ENCODE assay signal across 17 cellular contexts in genomic region chr11:41003339-41003992, GRCh38.
A peak's percentile ranks its signal among the peaks of the same experiment; 100 is the strongest.
DNase-seq lines count a peak whose midpoint lies in the region; ATAC-seq and TF ChIP-seq lines count a peak whose summit lies in the region.
"Had no signal": no experiment of that assay in that cellular context is flagged by ENCODE, and none has a peak within 500 bp of the region (broad histone marks: within the 10 kb centered on the region; RNA-seq: fewer than 3 reads in every experiment).

No MANE protein-coding gene starts in this region.

- H3K27ac ChIP-seq in PC-3 (ENCODE audit: low read length) = no peak overlapping the region
- no peak overlapping the region for H3K27ac ChIP-seq in CD8-positive, alpha-beta memory T cell (ENCODE audit: low read depth, low read length)
- H3K27ac ChIP-seq: BLaER1 treated with 17β-estradiol and CSF1 and Interleukin-3, amounts not matched to agents 10 nM and 100 nM; HL-60; RWPE1 had no signal

- H2AFZ ChIP-seq in PC-3 (ENCODE audit: low read length) = no peak overlapping the region

- no peak overlapping the region for H3K9ac ChIP-seq in PC-3 (ENCODE audit: low read length)
- H3K9ac ChIP-seq: BLaER1 treated with 17β-estradiol and CSF1 and Interleukin-3, amounts not matched to agents 10 nM and 100 nM had no signal

- in situ Hi-C loops in astrocyte of the spinal cord (cut with HindIII; ENCODE audit: low sequenced_read_pairs) = no loop called here

- no peaks in the 10 kb centered on the region for H3K36me3 ChIP-seq in PC-3 (ENCODE audit: low read depth, low read length)
- no peaks in the 10 kb centered on the region for H3K36me3 ChIP-seq in CD8-positive, alpha-beta memory T cell (ENCODE audit: insufficient read depth, low read length)
- H3K36me3 ChIP-seq: BLaER1 treated with 17β-estradiol and CSF1 and Interleukin-3, amounts not matched to agents 10 nM and 100 nM had no signal

- BruUV-seq in PC-3 (replicated peaks; lab: Mats Ljungman, UMichigan) = no TSS peak

- POLR2A ChIA-PET in PC-3 (lab: Charles Lee; ENCODE audit: unreplicated experiment) = no interaction called here
- POLR2A ChIA-PET in CD8-positive, alpha-beta memory T cell (lab: Charles Lee) = no interaction called here

- no peak for ATAC-seq in PC-3
- ATAC-seq: CD8-positive, alpha-beta T cell had no signal

- H3K9me2 ChIP-seq in PC-3 (replicated peaks; ENCODE audit: low read length) = no peaks in the 10 kb centered on the region

- no peaks in the 10 kb centered on the region for H3K36me3 Mint-ChIP-seq in CD8-positive, alpha-beta memory T cell
- H3K36me3 Mint-ChIP-seq: CD8-positive, alpha-beta T cell had no signal

- no peaks in the 10 kb centered on the region for H4K20me1 ChIP-seq in PC-3 (ENCODE audit: low read length)
- H4K20me1 ChIP-seq: BLaER1 treated with 17β-estradiol and CSF1 and Interleukin-3, amounts not matched to agents 10 nM and 100 nM had no signal

- H3K4me3 Mint-ChIP-seq in CD8-positive, alpha-beta memory T cell = no peak overlapping the region
- H3K4me3 Mint-ChIP-seq: CD8-positive, alpha-beta T cell had no signal

- H3K27ac Mint-ChIP-seq in CD8-positive, alpha-beta memory T cell = peak overlapping the region in 1 of 8 donors; percentile 64
- H3K27ac Mint-ChIP-seq: CD8-positive, alpha-beta T cell had no signal

- intact Hi-C loops in PC-3 (cut with micrococcal nuclease) = no loop called here

- H3K79me2 ChIP-seq in PC-3 (ENCODE audit: low read length) = no peaks in the 10 kb centered on the region

- H3K4me3 ChIP-seq in PC-3 (ENCODE audit: low read length) (no peak overlapping the region), astrocyte of the spinal cord (ENCODE audit: low read depth, low read length) (no peak overlapping the region)
- H3K4me3 ChIP-seq in CD8-positive, alpha-beta memory T cell (ENCODE audit: low read length) = no peak overlapping the region
- H3K4me3 ChIP-seq: BLaER1 treated with 17β-estradiol and CSF1 and Interleukin-3, amounts not matched to agents 10 nM and 100 nM had no signal

- H3K9me3 Mint-ChIP-seq in CD8-positive, alpha-beta memory T cell = peaks cover 2 to 48% (median 23%) of the 10 kb centered on the region in 5 donors

- no peak for TF ChIP-seq CTCF in PC-3 (conservative IDR thresholded peaks at IDR 0.05; ENCODE audit: low read depth, low read length)
- no peak for TF ChIP-seq CTCF in astrocyte of the spinal cord (IDR thresholded peaks at IDR 0.05; ENCODE audit: low read depth, low read length)

- H3K4me2 ChIP-seq in PC-3 (ENCODE audit: low read length) = no peak overlapping the region; the same call in 1 of the 2 replicates
- H3K4me2 ChIP-seq: BLaER1 treated with 17β-estradiol and CSF1 and Interleukin-3, amounts not matched to agents 10 nM and 100 nM had no signal

- DNase-seq in PC-3 (peak; percentile 41), astrocyte of the spinal cord (ENCODE audit: low read depth, low spot score) (peak; percentile 1), kidney glomerular epithelial cell (lab: John Stamatoyannopoulos, UW) (peak; percentile 13), HPDE6-E6E7 (ENCODE audit: extremely low spot score) (no peak), NCI-H1417 treated with DMSO at 0.1 percent for 48 hours (lab: John Stamatoyannopoulos, UW) (no peak)
- DNase-seq in CD8-positive, alpha-beta memory T cell = no peak
- no peak for DNase-seq in stimulated activated CD4-positive, alpha-beta T cell treated with anti-CD3 and anti-CD28 coated beads, Interleukin-2, amount 100 ng/mL, for 48 hours
- DNase-seq: CD8-positive, alpha-beta T cell; GOT3; NCI-H1105 treated with DMSO at 0.1 percent for 48 hours; NCI-H187; NCI-H2227 treated with DMSO at 0.1 percent for 48 hours; NCI-H524; NCI-H82 had no signal

- no peaks in the 10 kb centered on the region for H3K27me3 Mint-ChIP-seq in CD8-positive, alpha-beta memory T cell

- H3K4me1 Mint-ChIP-seq in CD8-positive, alpha-beta memory T cell = no peaks in the 10 kb centered on the region

- CTCF ChIA-PET in PC-3 (lab: Charles Lee) = no interaction called here
- CTCF ChIA-PET in CD8-positive, alpha-beta memory T cell (lab: Charles Lee) = no interaction called here

- H3K27me3 ChIP-seq in PC-3 (ENCODE audit: low read length) = no peaks in the 10 kb centered on the region
- H3K27me3 ChIP-seq in CD8-positive, alpha-beta memory T cell (ENCODE audit: insufficient read depth, low read length, poor library complexity, severe bottlenecking) = no peaks in the 10 kb centered on the region
- H3K27me3 ChIP-seq: BLaER1 treated with 17β-estradiol and CSF1 and Interleukin-3, amounts not matched to agents 10 nM and 100 nM had no signal

- H3K9me3 ChIP-seq in PC-3 (ENCODE audit: low read length) = no peaks in the 10 kb centered on the region
- no peaks in the 10 kb centered on the region for H3K9me3 ChIP-seq in CD8-positive, alpha-beta memory T cell (ENCODE audit: low read length)
- H3K9me3 ChIP-seq: BLaER1 treated with 17β-estradiol and CSF1 and Interleukin-3, amounts not matched to agents 10 nM and 100 nM had no signal

- 0 out of 2 replicates have a peak, but pooled peaks cover 7% of the 10 kb centered on the region for H3K4me1 ChIP-seq in PC-3 (ENCODE audit: insufficient read depth, low read length)
- no peaks in the 10 kb centered on the region for H3K4me1 ChIP-seq in CD8-positive, alpha-beta memory T cell (ENCODE audit: insufficient read depth, low read length)
- H3K4me1 ChIP-seq: BLaER1 treated with 17β-estradiol and CSF1 and Interleukin-3, amounts not matched to agents 10 nM and 100 nM had no signal

- no peaks in the 10 kb centered on the region for H3F3A ChIP-seq in PC-3 (ENCODE audit: low read length, unreplicated experiment)

Comparison
In these comparisons a context has a peak if more than half of its experiments do, and no peak if none do; other contexts are left out.
1. DNase-seq: peak in PC-3 (single experiment), astrocyte of the spinal cord (single experiment) and kidney glomerular epithelial cell (single experiment); none in HPDE6-E6E7 (single experiment), CD8-positive, alpha-beta memory T cell (0 of 5), NCI-H1417 treated with DMSO at 0.1 percent for 48 hours (single experiment) and stimulated activated CD4-positive, alpha-beta T cell treated with anti-CD3 and anti-CD28 coated beads, Interleukin-2, amount 100 ng/mL, for 48 hours (0 of 2).